24 cellular contexts compared by ENCODE assay signal in genomic region chr12:132403636-132404434, GRCh38.
"Had no signal": no experiment of that assay in that cellular context is flagged by ENCODE, and none has a peak within 500 bp of the region (broad histone marks: within the 10 kb centered on the region; RNA-seq: fewer than 3 reads in every experiment).

No MANE protein-coding gene starts in this region.

- H3K4me3 ChIP-seq: esophagus squamous epithelium, gastroesophageal sphincter, lung, neural progenitor cell, pancreas, prostate gland, skin epidermis, stomach, thoracic aorta, transverse colon had no signal

- H3K4me1 ChIP-seq: gastroesophageal sphincter, pancreas, prostate gland, stomach, transverse colon had no signal

- H3K36me3 Mint-ChIP-seq: natural killer cell treated with Interleukin-12 subunit alpha and Interleukin-12 subunit beta and Interleukin-15 and Interleukin-18, amount 100 ng/mL, for 72 hours; neural progenitor cell had no signal

- H3K27me3 ChIP-seq: pancreas had no signal

- H3K9ac ChIP-seq: neural progenitor cell had no signal

- H3K4me3 Mint-ChIP-seq: effector memory CD8-positive, alpha-beta T cell; natural killer cell treated with Interleukin-12 subunit alpha and Interleukin-12 subunit beta and Interleukin-15 and Interleukin-18, amount 100 ng/mL, for 72 hours; neural progenitor cell had no signal

- H3K27ac Mint-ChIP-seq: effector memory CD8-positive, alpha-beta T cell; natural killer cell treated with Interleukin-12 subunit alpha and Interleukin-12 subunit beta and Interleukin-15 and Interleukin-18, amount 100 ng/mL, for 72 hours; neural progenitor cell had no signal

- H3K4me2 ChIP-seq: neural progenitor cell had no signal

- H3K9me3 ChIP-seq: esophagus squamous epithelium, gastroesophageal sphincter, pancreas, prostate gland, stomach, thoracic aorta, transverse colon had no signal

- H2AFZ ChIP-seq: neural progenitor cell had no signal

- DNase-seq: central memory CD4-positive, alpha-beta T cell; cortex of kidney; effector memory CD8-positive, alpha-beta T cell; esophagus squamous epithelium; foreskin fibroblast; hippocampal formation; kidney glomerular epithelial cell; mesenchymal stem cell; midbrain; occipital lobe; stimulated activated CD4-positive, alpha-beta T cell treated with anti-CD3 and anti-CD28 coated beads, Interleukin-2, amount 100 ng/mL, for 24 hours; stimulated activated naive CD4-positive, alpha-beta T cell; stomach; transverse colon had no signal

- H3K27ac ChIP-seq: esophagus squamous epithelium, gastroesophageal sphincter, neural progenitor cell, pancreas, prostate gland, skin epidermis, stomach, thoracic aorta, transverse colon had no signal

- H3K9me3 Mint-ChIP-seq: effector memory CD8-positive, alpha-beta T cell; natural killer cell treated with Interleukin-12 subunit alpha and Interleukin-12 subunit beta and Interleukin-15 and Interleukin-18, amount 100 ng/mL, for 72 hours; neural progenitor cell had no signal

- H3K36me3 ChIP-seq: esophagus squamous epithelium, gastroesophageal sphincter, neural progenitor cell, pancreas, prostate gland, stomach, thoracic aorta, transverse colon had no signal

- ATAC-seq: effector memory CD8-positive, alpha-beta T cell; gastroesophageal sphincter; left lobe of liver; natural killer cell treated with Interleukin-12 subunit alpha and Interleukin-12 subunit beta and Interleukin-15 and Interleukin-18, amount 100 ng/mL, for 72 hours; pancreas; sciatic nerve had no signal
